In genomic region chr11:66312549-66313320, GRCh38 we compare ENCODE assay signal across 9 cellular contexts. TPM values are rescaled to one million over a fixed set of nuclear protein-coding genes. Genes with fewer than 3 reads are reported as not detected.
DNase-seq lines count a peak whose midpoint lies in the region; ATAC-seq and TF ChIP-seq lines count a peak whose summit lies in the region.
"Had no signal": no experiment of that assay in that cellular context is flagged by ENCODE, and none has a peak within 500 bp of the region (broad histone marks: within the 10 kb centered on the region; RNA-seq: fewer than 3 reads in every experiment).

No MANE protein-coding gene starts in this region.

- CTCF ChIA-PET in CD4-positive, alpha-beta T cell (lab: Charles Lee): interaction anchor here (0.8 to 3.6 kb wide), 17 partner anchors 9 to 422 kb away, joined by 3 to 30 read pairs (median 5); partner anchors contain the start of genes BRMS1, CCDC85B, RIN1 and YIF1A
- CTCF ChIA-PET in activated CD8-positive, alpha-beta T cell treated with anti-CD3 and anti-CD28 coated beads, Interleukin-2, amount 10 ng/mL, durations not matched to agents 7 days and 5 days (lab: Charles Lee): interaction anchor here (0.6 to 6.3 kb wide), 22 partner anchors 9 to 365 kb away, joined by 3 to 194 read pairs (median 12); partner anchors contain the start of genes B4GAT1, BRMS1, MRPL11 and RBM4B

- no peaks in the 10 kb centered on the region for H3K36me3 Mint-ChIP-seq in CD4-positive, alpha-beta T cell (ENCODE audit: low read depth)
- peaks cover 25% of the 10 kb centered on the region for H3K36me3 Mint-ChIP-seq in activated CD8-positive, alpha-beta T cell treated with anti-CD3 and anti-CD28 coated beads, Interleukin-2, amount 10 ng/mL, durations not matched to agents 7 days and 5 days (ENCODE audit: low read depth)

- no peak for TF ChIP-seq CTCF in CD4-positive, alpha-beta T cell (IDR thresholded peaks at IDR 0.05)
- TF ChIP-seq CTCF in HL-60 (IDR thresholded peaks at IDR 0.05; ENCODE audit: insufficient read depth, low read length) (no peak), lower lobe of right lung (IDR thresholded peaks at IDR 0.05) (no peak)

- H3K36me3 ChIP-seq in ectodermal cell (ENCODE audit: control insufficient read depth, insufficient read depth, low read length) (no peaks in the 10 kb centered on the region), lower lobe of right lung (no peaks in the 10 kb centered on the region)

- peak; percentile 98 to 100 (median 100) for DNase-seq in CD4-positive, alpha-beta T cell
- peak; percentile 95 to 98 for DNase-seq in HL-60 (ENCODE audit: low read depth in 1 of 2, low spot score in 1 of 2)
- DNase-seq in NCI-H82 treated with DMSO at 0.1 percent for 48 hours (lab: John Stamatoyannopoulos, UW; ENCODE audit: unreplicated experiment): peak; percentile 90
- DNase-seq in activated CD8-positive, alpha-beta T cell treated with anti-CD3 and anti-CD28 coated beads, Interleukin-2, amount 10 ng/mL, durations not matched to agents 7 days and 5 days: peak; percentile 100
- DNase-seq in lower lobe of right lung: peak; percentile 100
- peak; percentile 90 to 99 for DNase-seq in stimulated activated CD4-positive, alpha-beta T cell treated with anti-CD3 and anti-CD28 coated beads, Interleukin-4, amount 100 ng/mL, for 48 hours (ENCODE audit: low read depth in 2 of 2)

- peaks cover 29% of the 10 kb centered on the region for H3K4me1 Mint-ChIP-seq in CD4-positive, alpha-beta T cell (ENCODE audit: low read depth)
- H3K4me1 Mint-ChIP-seq in activated CD8-positive, alpha-beta T cell treated with anti-CD3 and anti-CD28 coated beads, Interleukin-2, amount 10 ng/mL, durations not matched to agents 7 days and 5 days (ENCODE audit: low read depth): peaks cover 36% of the 10 kb centered on the region

- peak overlapping the region; percentile 95 for H3K27ac Mint-ChIP-seq in CD4-positive, alpha-beta T cell
- peak overlapping the region; percentile 99 for H3K27ac Mint-ChIP-seq in activated CD8-positive, alpha-beta T cell treated with anti-CD3 and anti-CD28 coated beads, Interleukin-2, amount 10 ng/mL, durations not matched to agents 7 days and 5 days

- intact Hi-C loops in CD4-positive, alpha-beta T cell (cut with DNase I, micrococcal nuclease): loop anchor here (1.0 kb wide), 4 partner anchors 16 to 77 kb away; partner anchors contain the start of genes BRMS1 (in 2 of the 2) and YIF1A (in 1 of the 2)
- intact Hi-C loops in lower lobe of right lung (cut with DNase I): no loop called here

- peak; percentile 61 for ATAC-seq in CD4-positive, alpha-beta T cell (ENCODE audit: poor library complexity)
- peak; percentile 69 for ATAC-seq in GM19463 (IDR thresholded peaks at IDR 0.05; ENCODE audit: unreplicated experiment)
- peak; percentile 76 for ATAC-seq in activated CD8-positive, alpha-beta T cell treated with anti-CD3 and anti-CD28 coated beads, Interleukin-2, amount 10 ng/mL, durations not matched to agents 7 days and 5 days
- ATAC-seq in lower lobe of right lung: peak; percentile 93 to 94

- H3K9me3 ChIP-seq in CD4-positive, alpha-beta T cell (ENCODE audit: control insufficient read depth, low read length): no peaks in the 10 kb centered on the region
- H3K9me3 ChIP-seq in ectodermal cell (ENCODE audit: control insufficient read depth, low read length): no peaks in the 10 kb centered on the region
- H3K9me3 ChIP-seq in lower lobe of right lung: no peaks in the 10 kb centered on the region

- peak overlapping the region; percentile 90 for H3K4me3 Mint-ChIP-seq in CD4-positive, alpha-beta T cell
- H3K4me3 Mint-ChIP-seq in activated CD8-positive, alpha-beta T cell treated with anti-CD3 and anti-CD28 coated beads, Interleukin-2, amount 10 ng/mL, durations not matched to agents 7 days and 5 days: peak overlapping the region; percentile 87

- POLR2A ChIA-PET in CD4-positive, alpha-beta T cell (lab: Charles Lee): interaction anchor here (0.6 to 3.0 kb wide), 31 partner anchors 9 to 840 kb away, joined by 3 to 39 read pairs (median 6); partner anchors contain the start of genes B4GAT1, BRMS1, MALAT1 and MRPL11
- POLR2A ChIA-PET in activated CD8-positive, alpha-beta T cell treated with anti-CD3 and anti-CD28 coated beads, Interleukin-2, amount 10 ng/mL, durations not matched to agents 7 days and 5 days (lab: Charles Lee): interaction anchor here (1.0 to 3.7 kb wide), 14 partner anchors 9 to 59 kb away, joined by 3 to 45 read pairs (median 7); partner anchors contain the start of genes BRMS1, RIN1, SLC29A2 and YIF1A

- H3K4me3 ChIP-seq in HL-60 (replicated peaks; ENCODE audit: insufficient read depth, low read length) (peak overlapping the region; percentile 40), ectodermal cell (ENCODE audit: insufficient read depth, low read depth, low read length) (peak overlapping the region; percentile 36), lower lobe of right lung (peak overlapping the region; percentile 59)

- no peaks in the 10 kb centered on the region for H3K27me3 ChIP-seq in CD4-positive, alpha-beta T cell (ENCODE audit: control insufficient read depth, insufficient read depth, low read length)
- H3K27me3 ChIP-seq in HL-60 (ENCODE audit: insufficient read depth, poor library complexity, severe bottlenecking) (no peaks in the 10 kb centered on the region), ectodermal cell (ENCODE audit: control insufficient read depth, insufficient read depth, low read length, poor library complexity, severe bottlenecking) (peaks cover 17% of the 10 kb centered on the region), lower lobe of right lung (ENCODE audit: low read depth) (peaks cover 5% of the 10 kb centered on the region)

- H3K4me1 ChIP-seq in ectodermal cell (ENCODE audit: control insufficient read depth, insufficient read depth, low read length) (peaks cover 25% of the 10 kb centered on the region), lower lobe of right lung (peaks cover 29% of the 10 kb centered on the region)

- H3K9me3 Mint-ChIP-seq in CD4-positive, alpha-beta T cell: no peaks in the 10 kb centered on the region
- no peaks in the 10 kb centered on the region for H3K9me3 Mint-ChIP-seq in activated CD8-positive, alpha-beta T cell treated with anti-CD3 and anti-CD28 coated beads, Interleukin-2, amount 10 ng/mL, durations not matched to agents 7 days and 5 days (ENCODE audit: insufficient read depth)

- WGBS in ectodermal cell, 2 experiments: 1% methylated on average over 52 of the region's 52 CpGs

- peak overlapping the region; percentile 80 for H3K27ac ChIP-seq in CD4-positive, alpha-beta T cell (ENCODE audit: low read depth, low read length)
- peak overlapping the region; percentile 46 for H3K27ac ChIP-seq in HL-60 (replicated peaks)
- H3K27ac ChIP-seq in ectodermal cell (ENCODE audit: insufficient read depth, low read depth, low read length, poor library complexity, severe bottlenecking): peak overlapping the region; percentile 93
- H3K27ac ChIP-seq in lower lobe of right lung: peak overlapping the region; percentile 88

- peaks cover under 1% of the 10 kb centered on the region for H3K27me3 Mint-ChIP-seq in CD4-positive, alpha-beta T cell
- H3K27me3 Mint-ChIP-seq in activated CD8-positive, alpha-beta T cell treated with anti-CD3 and anti-CD28 coated beads, Interleukin-2, amount 10 ng/mL, durations not matched to agents 7 days and 5 days (ENCODE audit: low read depth): no peaks in the 10 kb centered on the region

RNA-seq across cellular contexts. Expression of gene CD248, which starts 4.1 kb away (rescaled TPM):
- total RNA-seq in CD4-positive, alpha-beta T cell: 1 to 10 TPM; 3.3 to 3.4 TPM
- 10 to 100 TPM; 79.5 to 80.8 TPM for total RNA-seq in activated CD8-positive, alpha-beta T cell treated with anti-CD3 and anti-CD28 coated beads, Interleukin-2, amount 10 ng/mL, durations not matched to agents 7 days and 5 days
- 3.7 TPM for polyA plus RNA-seq in ectodermal cell (2013, experiment 1 of 4)
- polyA plus RNA-seq in ectodermal cell (2013, experiment 2 of 4): 4.4 TPM
- 5.5 TPM for polyA plus RNA-seq in ectodermal cell (2013, experiment 3 of 4)
- polyA plus RNA-seq in ectodermal cell (2013, experiment 4 of 4): 6.2 TPM
- 28.7 TPM for total RNA-seq in lower lobe of right lung

RNA-seq across cellular contexts. Expression of gene TMEM151A, which starts 21.0 kb away (rescaled TPM):
- total RNA-seq in CD4-positive, alpha-beta T cell: under 1 TPM; 0.11 to 0.14 TPM
- total RNA-seq in activated CD8-positive, alpha-beta T cell treated with anti-CD3 and anti-CD28 coated beads, Interleukin-2, amount 10 ng/mL, durations not matched to agents 7 days and 5 days: not detected
- not detected for polyA plus RNA-seq in ectodermal cell (2013, experiment 1 of 4)
- 0.07 TPM for polyA plus RNA-seq in ectodermal cell (2013, experiment 2 of 4)
- polyA plus RNA-seq in ectodermal cell (2013, experiment 3 of 4): 0.21 TPM
- 0.12 TPM for polyA plus RNA-seq in ectodermal cell (2013, experiment 4 of 4)
- not detected for total RNA-seq in lower lobe of right lung
- total RNA-seq: subcutaneous adipose tissue had no signal

RNA-seq across cellular contexts. Expression of gene RIN1, which starts 23.5 kb away (rescaled TPM):
- total RNA-seq in CD4-positive, alpha-beta T cell: 1 to 10 TPM; 1.2 to 1.6 TPM
- 1 to 10 TPM; 1.3 TPM for total RNA-seq in activated CD8-positive, alpha-beta T cell treated with anti-CD3 and anti-CD28 coated beads, Interleukin-2, amount 10 ng/mL, durations not matched to agents 7 days and 5 days
- polyA plus RNA-seq in ectodermal cell (2013, experiment 1 of 4): 5.1 TPM
- polyA plus RNA-seq in ectodermal cell (2013, experiment 2 of 4): 4.4 TPM
- polyA plus RNA-seq in ectodermal cell (2013, experiment 3 of 4): 3.4 TPM
- polyA plus RNA-seq in ectodermal cell (2013, experiment 4 of 4): 3.3 TPM
- 8.2 TPM for total RNA-seq in lower lobe of right lung

RNA-seq across cellular contexts. Expression of gene YIF1A, which starts 23.8 kb away (rescaled TPM):
- total RNA-seq in CD4-positive, alpha-beta T cell: 10 to 100 TPM; 17.4 to 21.1 TPM
- 10 to 100 TPM; 46.6 to 58.6 TPM for total RNA-seq in activated CD8-positive, alpha-beta T cell treated with anti-CD3 and anti-CD28 coated beads, Interleukin-2, amount 10 ng/mL, durations not matched to agents 7 days and 5 days
- 30.8 TPM for polyA plus RNA-seq in ectodermal cell (2013, experiment 1 of 4)
- polyA plus RNA-seq in ectodermal cell (2013, experiment 2 of 4): 33.2 TPM
- 35.0 TPM for polyA plus RNA-seq in ectodermal cell (2013, experiment 3 of 4)
- 34.7 TPM for polyA plus RNA-seq in ectodermal cell (2013, experiment 4 of 4)
- 67.8 TPM for total RNA-seq in lower lobe of right lung

RNA-seq across cellular contexts. Expression of gene BRMS1, which starts 32.2 kb away (rescaled TPM):
- total RNA-seq in CD4-positive, alpha-beta T cell: 10 to 100 TPM; 52.7 to 58.4 TPM
- total RNA-seq in activated CD8-positive, alpha-beta T cell treated with anti-CD3 and anti-CD28 coated beads, Interleukin-2, amount 10 ng/mL, durations not matched to agents 7 days and 5 days: 10 to 100 TPM; 53.2 to 57.1 TPM
- polyA plus RNA-seq in ectodermal cell (2013, experiment 1 of 4): 35.4 TPM
- 37.6 TPM for polyA plus RNA-seq in ectodermal cell (2013, experiment 2 of 4)
- polyA plus RNA-seq in ectodermal cell (2013, experiment 3 of 4): 29.6 TPM
- 30.4 TPM for polyA plus RNA-seq in ectodermal cell (2013, experiment 4 of 4)
- total RNA-seq in lower lobe of right lung: 37.8 TPM

Comparison
In these comparisons a context has a peak if more than half of its experiments do, and no peak if none do; other contexts are left out.
1. Peak in every context shown above with its lines: DNase-seq, ATAC-seq, H3K4me3 ChIP-seq and H3K27ac ChIP-seq.